In genomic region chr13:40993119-40993518, GRCh38 we compare ENCODE assay signal across 2 cellular contexts.
TF ChIP-seq lines count a peak whose summit lies in the region.

No MANE protein-coding gene starts in this region.

TF ChIP-seq in IMR-90, 13 proteins besides CTCF, POLR2A, EP300 and RAD21:
- TF ChIP-seq NFE2L2 (IDR thresholded peaks at IDR 0.05; ENCODE audit: low read depth, low read length), result no peak
- TF ChIP-seq SMC3 (IDR thresholded peaks at IDR 0.05; ENCODE audit: low read depth, low read length), result no peak
- no peak for TF ChIP-seq MXI1 (IDR thresholded peaks at IDR 0.05; ENCODE audit: borderline replicate concordance, low read depth, low read length)
- TF ChIP-seq ELK1 (IDR thresholded peaks at IDR 0.05; ENCODE audit: borderline replicate concordance, low read depth, low read length), result no peak
- TF ChIP-seq RFX5 (IDR thresholded peaks at IDR 0.05; ENCODE audit: low read depth, low read length), result no peak
- no peak for TF ChIP-seq FOS (IDR thresholded peaks at IDR 0.05; ENCODE audit: low read depth, low read length)
- TF ChIP-seq MAFK (IDR thresholded peaks at IDR 0.05; ENCODE audit: low read depth, low read length), result no peak
- no peak for TF ChIP-seq USF2 (IDR thresholded peaks at IDR 0.05; ENCODE audit: low read depth, low read length)
- no peak for TF ChIP-seq MAZ (IDR thresholded peaks at IDR 0.05; ENCODE audit: borderline replicate concordance, low read depth, low read length)
- TF ChIP-seq BHLHE40 (IDR thresholded peaks at IDR 0.05; ENCODE audit: low read depth, low read length), result no peak
- TF ChIP-seq CEBPB (IDR thresholded peaks at IDR 0.05; ENCODE audit: low read depth, low read length), result no peak
- no peak for TF ChIP-seq RCOR1 (IDR thresholded peaks at IDR 0.05; ENCODE audit: insufficient replicate concordance, low read length)
- TF ChIP-seq CHD1 (IDR thresholded peaks at IDR 0.05; ENCODE audit: low read depth, low read length), result no peak

TF ChIP-seq in HepG2, 621 proteins besides CTCF, POLR2A, EP300 and RAD21:
- TF ChIP-seq TOE1 (CRISPR knock-in tag; IDR thresholded peaks at IDR 0.05), result no peak
- no peak for TF ChIP-seq ZFP62 (CRISPR knock-in tag; IDR thresholded peaks at IDR 0.05)
- TF ChIP-seq KMT2A (CRISPR knock-in tag; IDR thresholded peaks at IDR 0.05), result no peak
- peak; percentile 57 for TF ChIP-seq RBM22 (optimal IDR thresholded peaks at IDR 0.05; ENCODE audit: low read length)
- no peak for TF ChIP-seq ZSCAN5A (CRISPR knock-in tag; IDR thresholded peaks at IDR 0.05; ENCODE audit: borderline replicate concordance)
- TF ChIP-seq HIC2 (CRISPR knock-in tag; IDR thresholded peaks at IDR 0.05; ENCODE audit: low read depth), result no peak
- no peak for TF ChIP-seq ZNF12 (CRISPR knock-in tag; IDR thresholded peaks at IDR 0.05)
- TF ChIP-seq PHF20 (CRISPR knock-in tag; IDR thresholded peaks at IDR 0.05), result no peak
